In the genomic region with DNA sequence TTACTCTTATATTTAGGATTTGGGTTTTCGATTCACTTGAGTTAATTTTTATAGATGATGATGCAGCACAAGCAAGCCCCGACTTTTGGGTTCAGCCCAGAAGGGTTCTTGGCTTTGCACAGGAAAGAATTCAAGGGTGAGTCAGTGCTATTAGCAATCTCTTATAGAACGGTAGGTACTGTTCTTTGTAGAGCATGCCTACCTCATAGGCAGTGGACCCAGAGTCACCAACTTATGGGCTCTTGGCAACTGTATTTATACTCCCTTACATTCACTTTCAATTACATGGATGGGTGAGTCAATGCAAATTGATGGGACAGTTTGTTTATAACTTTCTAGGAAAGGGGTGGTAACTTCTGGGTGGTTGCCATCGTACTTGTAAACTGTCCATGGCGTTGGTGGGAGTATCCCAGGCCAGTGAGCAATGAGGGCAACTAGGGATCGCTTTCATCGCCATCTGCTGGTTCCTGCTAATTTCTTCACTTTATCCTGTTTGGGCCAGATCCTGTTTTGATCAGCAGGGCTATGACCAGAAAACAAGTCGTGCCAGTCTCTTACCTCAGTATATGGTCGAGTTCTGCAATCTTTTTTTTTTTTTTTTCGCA, we compare ENCODE assay signal across 10 cellular contexts.
A peak's percentile ranks its signal among the peaks of the same experiment; 100 is the strongest.
DNase-seq lines count a peak whose midpoint lies in the region; TF ChIP-seq lines count a peak whose summit lies in the region.
"Had no signal": no experiment of that assay in that cellular context is flagged by ENCODE, and none has a peak within 500 bp of the region (broad histone marks: within the 10 kb centered on the region; RNA-seq: fewer than 3 reads in every experiment).

No MANE protein-coding gene starts in this region.

- H3K4me3 ChIP-seq in epithelial cell of proximal tubule (ENCODE audit: low read depth, low read length): no peak overlapping the region

- DNase-seq in SKM-1 treated with dmso at 0.1 percent for 144 hours (lab: John Stamatoyannopoulos, UW; ENCODE audit: unreplicated experiment) (peak; percentile 39), SKM-1 (lab: John Stamatoyannopoulos, UW; ENCODE audit: unreplicated experiment) (no peak), NCI-H460 (ENCODE audit: extremely low read depth, low read depth) (peak; percentile 47), epithelial cell of proximal tubule (ENCODE audit: low read depth) (peak; percentile 7), stromal cell of bone marrow (ENCODE audit: low read depth) (peak; percentile 28), NCI-H187 (lab: John Stamatoyannopoulos, UW) (no peak)
- DNase-seq in stimulated activated CD4-positive, alpha-beta T cell treated with anti-CD3 and anti-CD28 coated beads, Interleukin-4, amount 100 ng/mL, for 4 hours: no peak
- DNase-seq in stimulated activated CD4-positive, alpha-beta T cell treated with anti-CD3 and anti-CD28 coated beads, Interleukin-12 subunit alpha, Interleukin-12 subunit beta, amount 100 ng/mL, for 4 hours: no peak
- DNase-seq: activated naive CD4-positive, alpha-beta T cell treated with anti-CD3 and anti-CD28 coated beads, Interleukin-2, amount 10 ng/mL, durations not matched to agents 7 days and 5 days; stimulated activated naive CD8-positive, alpha-beta T cell treated with anti-CD3 and anti-CD28 coated beads, Interleukin-15, amount 100 ng/mL, for 72 hours had no signal

- peak; percentile 65 for TF ChIP-seq CTCF in epithelial cell of proximal tubule (conservative IDR thresholded peaks at IDR 0.05; ENCODE audit: low read depth, low read length)

Comparison
In these comparisons a context has a peak if more than half of its experiments do, and no peak if none do; other contexts are left out.
1. DNase-seq: peak in SKM-1 treated with dmso at 0.1 percent for 144 hours (single experiment), NCI-H460 (single experiment), epithelial cell of proximal tubule (single experiment) and stromal cell of bone marrow (single experiment); none in SKM-1 (single experiment), stimulated activated CD4-positive, alpha-beta T cell treated with anti-CD3 and anti-CD28 coated beads, Interleukin-4, amount 100 ng/mL, for 4 hours (0 of 2), NCI-H187 (0 of 2) and stimulated activated CD4-positive, alpha-beta T cell treated with anti-CD3 and anti-CD28 coated beads, Interleukin-12 subunit alpha, Interleukin-12 subunit beta, amount 100 ng/mL, for 4 hours (single experiment).